ENCODE assay signal across 16 cellular contexts in the genomic region with DNA sequence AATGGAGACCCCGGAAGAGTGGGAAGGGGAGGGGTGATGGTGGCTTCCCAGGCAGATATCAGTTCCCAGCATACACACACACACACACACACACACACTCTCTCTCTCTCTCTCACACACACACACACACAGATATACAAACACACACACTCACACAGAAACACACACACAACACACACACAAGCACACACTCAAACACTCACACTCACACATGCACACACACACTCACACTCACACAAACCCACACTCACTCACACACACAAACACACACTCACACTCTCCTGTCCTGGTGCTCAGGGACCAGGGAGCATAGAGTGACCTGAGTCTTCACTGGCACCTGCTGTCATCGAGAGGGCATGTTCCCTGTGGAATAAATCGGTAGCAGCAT. TPM values are rescaled to one million over a fixed set of nuclear protein-coding genes. Genes with fewer than 3 reads are reported as not detected.
A peak's percentile ranks its signal among the peaks of the same experiment; 100 is the strongest.
DNase-seq lines count a peak whose midpoint lies in the region; ATAC-seq and TF ChIP-seq lines count a peak whose summit lies in the region.
"Had no signal": no experiment of that assay in that cellular context is flagged by ENCODE, and none has a peak within 500 bp of the region (broad histone marks: within the 10 kb centered on the region; RNA-seq: fewer than 3 reads in every experiment).

No MANE protein-coding gene starts in this region.

- no peaks in the 10 kb centered on the region for H3K23me2 ChIP-seq in H9 (ENCODE audit: insufficient read length, low read depth, low read length, poor library complexity, severe bottlenecking)

- H3K79me2 ChIP-seq in H9 (ENCODE audit: insufficient read depth, low read length) (no peaks in the 10 kb centered on the region), trophoblast cell (ENCODE audit: control insufficient read depth, insufficient read depth, low read length, poor library complexity) (no peaks in the 10 kb centered on the region)

- H2BK120ac ChIP-seq in H9 (ENCODE audit: low read depth, low read length, poor library complexity, severe bottlenecking) (no peak overlapping the region), trophoblast cell (ENCODE audit: insufficient read depth, low read length, poor library complexity) (no peak overlapping the region)

- no peak overlapping the region for H3K4ac ChIP-seq in H9 (ENCODE audit: low read depth, low read length)
- H3K4ac ChIP-seq in trophoblast cell (ENCODE audit: low read depth, low read length): no peak overlapping the region

- TF ChIP-seq CTCF in H9 (conservative IDR thresholded peaks at IDR 0.05) (no peak), WTC11 (IDR thresholded peaks at IDR 0.05) (no peak)

- H3K4me1 Mint-ChIP-seq in H9 (peaks cover 53 to 74% of the 10 kb centered on the region in 2 experiments), WTC11 (peaks cover 55% of the 10 kb centered on the region)

- WGBS in H9 (ENCODE audit: extremely low coverage, insufficient read length, low lambda C conversion rate): no CpG with 5 or more reads among the region's 3 CpGs
- no CpG with 5 or more reads among the region's 3 CpGs for WGBS in trophoblast cell (ENCODE audit: extremely low coverage, insufficient coverage, insufficient read length)

- H4K5ac ChIP-seq in H9 (ENCODE audit: insufficient read length, low read depth, low read length): no peak overlapping the region

- H3K27me3 ChIP-seq in H9 (ENCODE audit: insufficient read depth, low read length): peaks cover 4% of the 10 kb centered on the region; the same call in 1 of the 2 replicates
- peaks cover 12 to 33% (median 25%) of the 10 kb centered on the region in 5 donors for H3K27me3 ChIP-seq in subcutaneous abdominal adipose tissue (ENCODE audit: control insufficient read depth in 5 of 5, insufficient read depth in 4 of 5, low read length in 5 of 5)
- H3K27me3 ChIP-seq in trophoblast cell (ENCODE audit: insufficient read depth, low read length): peaks cover 13% of the 10 kb centered on the region

- CTCF ChIA-PET in WTC11 (lab: Charles Lee): no interaction called here

- no peak overlapping the region for H2BK20ac ChIP-seq in H9 (ENCODE audit: low read depth, low read length, poor library complexity, severe bottlenecking)

- H3K18ac ChIP-seq in H9 (ENCODE audit: insufficient read length, low read depth, low read length): no peak overlapping the region
- H3K18ac ChIP-seq in trophoblast cell (ENCODE audit: low read length): no peak overlapping the region

- no peak overlapping the region for H4K12ac ChIP-seq in trophoblast cell (ENCODE audit: low read depth, low read length)

- H2BK5ac ChIP-seq in H9 (ENCODE audit: insufficient read length, low read length) (no peak overlapping the region), trophoblast cell (ENCODE audit: low read depth, low read length, poor library complexity) (no peak overlapping the region)

- H2BK15ac ChIP-seq in H9 (ENCODE audit: low read depth, low read length): 0 out of 2 replicates have a peak overlapping the region, but pooled peaks have one; percentile 59

- peaks cover 21% of the 10 kb centered on the region; the same call in 1 of the 2 replicates for H3K4me1 ChIP-seq in H9 (ENCODE audit: insufficient read depth, low read length)
- H3K4me1 ChIP-seq in subcutaneous abdominal adipose tissue (ENCODE audit: control insufficient read depth in 5 of 5, insufficient read depth in 5 of 5, low read length in 5 of 5): peaks cover 4 to 86% (median 31%) of the 10 kb centered on the region in 5 donors
- no peaks in the 10 kb centered on the region for H3K4me1 ChIP-seq in trophoblast cell (ENCODE audit: control insufficient read depth in 1 of 2, insufficient read depth in 2 of 2, low read length in 2 of 2)
- H3K4me1 ChIP-seq: SJSA1 had no signal

- H3K27me3 Mint-ChIP-seq in H9 (ENCODE audit: low read depth): peaks cover 58% of the 10 kb centered on the region
- H3K27me3 Mint-ChIP-seq in WTC11 (ENCODE audit: low read depth): peaks cover 17% of the 10 kb centered on the region

- H3K27ac ChIP-seq in H9 (ENCODE audit: insufficient read length, low read depth, low read length): no peak overlapping the region
- H3K27ac ChIP-seq in subcutaneous abdominal adipose tissue (ENCODE audit: low read depth, low read length): peak overlapping the region; percentile 48
- H3K27ac ChIP-seq in trophoblast cell (ENCODE audit: low read depth, low read length): no peak overlapping the region
- H3K27ac ChIP-seq: HL-60, SJSA1 had no signal

- no peak overlapping the region for H3K4me2 ChIP-seq in H9 (ENCODE audit: insufficient read depth, insufficient read length, low read length)
- H3K4me2 ChIP-seq in trophoblast cell (ENCODE audit: low read length): no peak overlapping the region

- H3K14ac ChIP-seq in H9 (ENCODE audit: insufficient read depth, low read length) (peak overlapping the region; percentile 45; the same call in 1 of the 2 replicates), trophoblast cell (ENCODE audit: low read length) (no peak overlapping the region)

- peaks cover 0 to 25% (median 4%) of the 10 kb centered on the region in 5 donors for H3K36me3 ChIP-seq in subcutaneous abdominal adipose tissue (ENCODE audit: control insufficient read depth in 5 of 5, insufficient read depth in 5 of 5, low read length in 5 of 5)
- no peaks in the 10 kb centered on the region for H3K36me3 ChIP-seq in trophoblast cell (ENCODE audit: control insufficient read depth in 1 of 2, insufficient read depth in 2 of 2, low read length in 2 of 2)
- H3K36me3 ChIP-seq: SJSA1 had no signal

- no peaks in the 10 kb centered on the region for H4K20me1 ChIP-seq in H9 (ENCODE audit: control insufficient read depth, insufficient read depth, insufficient read length)

- ATAC-seq in WTC11: no peak
- no peak for ATAC-seq in GM21528 (IDR thresholded peaks at IDR 0.05; ENCODE audit: low FRiP score, unreplicated experiment)

- H3K56ac ChIP-seq in H9 (ENCODE audit: insufficient read length, low read depth, low read length): peak overlapping the region; percentile 76

- POLR2A ChIA-PET in WTC11 (lab: Charles Lee): no interaction called here

- H3K9me3 Mint-ChIP-seq in H9 (no peaks in the 10 kb centered on the region; a peak in 1 of 5 replicates), WTC11 (no peaks in the 10 kb centered on the region)

- H3K4me3 ChIP-seq in subcutaneous abdominal adipose tissue (ENCODE audit: low read depth in 1 of 5, low read length in 5 of 5) (peak overlapping the region in 1 of 5 donors; percentile 3), trophoblast cell (ENCODE audit: low read depth, low read length) (no peak overlapping the region)
- H3K4me3 ChIP-seq: SJSA1 had no signal

- no peak overlapping the region for H2AFZ ChIP-seq in H9 (ENCODE audit: low read length)
- no peak overlapping the region for H2AFZ ChIP-seq in trophoblast cell (ENCODE audit: insufficient read depth, low read length, poor library complexity)

- H3K36me3 Mint-ChIP-seq in H9 (ENCODE audit: insufficient read depth in 1 of 3, low read depth in 3 of 3) (no peaks in the 10 kb centered on the region), WTC11 (no peaks in the 10 kb centered on the region)

- no peak for DNase-seq in H9
- no peak for DNase-seq in WTC11 (ENCODE audit: low spot score)
- DNase-seq in epidermal melanocyte (ENCODE audit: insufficient read length, low spot score): peak; percentile 5
- no peak for DNase-seq in trophoblast cell
- no peak for DNase-seq in stimulated activated CD4-positive, alpha-beta T cell treated with anti-CD3 and anti-CD28 coated beads, Interleukin-2, amount 100 ng/mL, for 48 hours
- DNase-seq: KG1, NCI-H1417 treated with DMSO at 0.1 percent for 48 hours, NCI-H2171, NCI-H774 had no signal

- peak overlapping the region in 1 of 2 experiments; percentile 21; a peak in 2 of 5 replicates for H3K4me3 Mint-ChIP-seq in H9
- H3K4me3 Mint-ChIP-seq in WTC11: no peak overlapping the region
- H3K4me3 Mint-ChIP-seq: CD14-positive monocyte had no signal

- H3K79me1 ChIP-seq in H9 (ENCODE audit: insufficient read depth, low read depth, low read length, poor library complexity, severe bottlenecking) (no peaks in the 10 kb centered on the region), trophoblast cell (ENCODE audit: low read length) (no peaks in the 10 kb centered on the region)

- H4K8ac ChIP-seq in H9 (replicated peaks; ENCODE audit: insufficient read length, low read depth, low read length) (no peak overlapping the region), trophoblast cell (ENCODE audit: low read depth, low read length) (no peak overlapping the region)

- H3K27ac Mint-ChIP-seq in H9: no peak overlapping the region; a peak in 1 of 7 replicates
- H3K27ac Mint-ChIP-seq in WTC11: no peak overlapping the region
- H3K27ac Mint-ChIP-seq: CD14-positive monocyte had no signal

- no peak overlapping the region for H3K9ac ChIP-seq in H9 (ENCODE audit: extremely low read depth, insufficient read length, low read length)
- no peak overlapping the region for H3K9ac ChIP-seq in subcutaneous abdominal adipose tissue (ENCODE audit: low read length in 5 of 5)
- H3K9ac ChIP-seq in trophoblast cell (ENCODE audit: low read length): no peak overlapping the region

- H4K91ac ChIP-seq in H9 (ENCODE audit: insufficient read length, low read depth, low read length) (no peak overlapping the region), trophoblast cell (ENCODE audit: low read depth, low read length) (no peak overlapping the region)

- no peaks in the 10 kb centered on the region for H3K9me3 ChIP-seq in H9 (ENCODE audit: control insufficient read depth, low read depth, low read length)
- H3K9me3 ChIP-seq in subcutaneous abdominal adipose tissue (ENCODE audit: control insufficient read depth in 5 of 5, low read length in 5 of 5): no peaks in the 10 kb centered on the region
- H3K9me3 ChIP-seq in trophoblast cell (ENCODE audit: insufficient read depth, low read depth, low read length): peaks cover 6% of the 10 kb centered on the region
- H3K9me3 ChIP-seq: SJSA1 had no signal

- H3T11ph ChIP-seq in H9 (ENCODE audit: low read length): no peak overlapping the region

- H2AK5ac ChIP-seq in H9 (ENCODE audit: insufficient read length, low read length) (no peak overlapping the region), trophoblast cell (ENCODE audit: low read length) (no peak overlapping the region)

- H2BK12ac ChIP-seq in H9 (ENCODE audit: insufficient read length, low read depth, low read length) (no peak overlapping the region), trophoblast cell (ENCODE audit: low read length) (no peak overlapping the region)

- H3K23ac ChIP-seq in H9 (ENCODE audit: insufficient read length, low read depth, low read length) (no peak overlapping the region), trophoblast cell (ENCODE audit: low read length) (no peak overlapping the region)

TF ChIP-seq in WTC11, 78 proteins besides CTCF, POLR2A, EP300 and RAD21 (continues in another document):
- no peak for TF ChIP-seq IRF2 (CRISPR knock-in tag; IDR thresholded peaks at IDR 0.05; ENCODE audit: borderline replicate concordance, low read depth)

RNA-seq across cellular contexts. Expression of gene CA4, which starts 5.6 kb away (rescaled TPM):
- 1.4 and 1.7 TPM in 2 replicates for total RNA-seq in H9 (2021)
- total RNA-seq in WTC11 (2021): 5.4 to 6.7 TPM (median 6.2 TPM) in 3 replicates
- 0.14 and 0.27 TPM in 2 replicates for polyA plus RNA-seq in trophoblast cell (2013)
- total RNA-seq: A673, NCI-H460, SJSA1 had no signal
- polyA plus RNA-seq: CD14-positive monocyte had no signal
